In genomic region chr2:232363784-232364615, GRCh38 we compare ENCODE assay signal across 1 cellular context.
TF ChIP-seq lines count a peak whose summit lies in the region.

No MANE protein-coding gene starts in this region.

TF ChIP-seq in SK-N-SH, 30 proteins besides CTCF, POLR2A, EP300 and RAD21 (continued from another document):
- TF ChIP-seq TAF1 (IDR thresholded peaks at IDR 0.05; ENCODE audit: borderline replicate concordance, low read depth, low read length) (no peak), ELF1 (IDR thresholded peaks at IDR 0.05) (no peak), RFX5 (IDR thresholded peaks at IDR 0.05; ENCODE audit: low read length) (no peak), JUND (IDR thresholded peaks at IDR 0.05) (no peak), MXI1 (IDR thresholded peaks at IDR 0.05; ENCODE audit: low read depth, low read length) (no peak), RXRA (IDR thresholded peaks at IDR 0.05; ENCODE audit: borderline replicate concordance, low read depth) (no peak)
